ENCODE assay signal across 21 cellular contexts in genomic region chr10:21668831-21669230, GRCh38.
"Had no signal": no experiment of that assay in that cellular context is flagged by ENCODE, and none has a peak within 500 bp of the region (broad histone marks: within the 10 kb centered on the region; RNA-seq: fewer than 3 reads in every experiment).

No MANE protein-coding gene starts in this region.

- H3K27me3 ChIP-seq: brain microvascular endothelial cell, gastroesophageal sphincter, ovary, transverse colon had no signal

- H3K4me3 Mint-ChIP-seq: activated CD4-positive, alpha-beta memory T cell treated with anti-CD3 and anti-CD28 coated beads, Interleukin-2, amount 10 ng/mL, durations not matched to agents 7 days and 5 days; activated CD4-positive, alpha-beta T cell treated with anti-CD3 and anti-CD28 coated beads, Interleukin-2, amount 10 ng/mL, durations not matched to agents 24 days and 14 days; activated T-cell treated with anti-CD3 and anti-CD28 coated beads, Interleukin-2, amount 50 U/mL, for 72 hours; central memory CD8-positive, alpha-beta T cell; natural killer cell treated with Interleukin-12 subunit alpha and Interleukin-12 subunit beta and Interleukin-15 and Interleukin-18, amount 100 ng/mL, for 72 hours; stimulated activated naive B cell treated with anti-CD40 and anti-IgM and Interleukin-4, amounts not matched to agents 10 μg/mL and 1 μg/mL and 100 μg/mL, for 72 hours had no signal

- ATAC-seq: activated T-cell treated with anti-CD3 and anti-CD28 coated beads, Interleukin-2, amount 50 U/mL, for 72 hours; gastroesophageal sphincter; natural killer cell treated with Interleukin-12 subunit alpha and Interleukin-12 subunit beta and Interleukin-15 and Interleukin-18, amount 100 ng/mL, for 72 hours; stimulated activated naive B cell treated with anti-CD40 and anti-IgM and Interleukin-4, amounts not matched to agents 10 μg/mL and 1 μg/mL and 100 μg/mL, for 72 hours had no signal

- H3K27ac ChIP-seq: brain microvascular endothelial cell, coronary artery, gastroesophageal sphincter, ovary, prostate gland, transverse colon had no signal

- H3K4me3 ChIP-seq: coronary artery, gastroesophageal sphincter, ovary, prostate gland, transverse colon had no signal

- H3K27ac Mint-ChIP-seq: activated CD4-positive, alpha-beta memory T cell treated with anti-CD3 and anti-CD28 coated beads, Interleukin-2, amount 10 ng/mL, durations not matched to agents 7 days and 5 days; activated CD4-positive, alpha-beta T cell treated with anti-CD3 and anti-CD28 coated beads, Interleukin-2, amount 10 ng/mL, durations not matched to agents 24 days and 14 days; natural killer cell treated with Interleukin-12 subunit alpha and Interleukin-12 subunit beta and Interleukin-15 and Interleukin-18, amount 100 ng/mL, for 72 hours; stimulated activated naive B cell treated with anti-CD40 and anti-IgM and Interleukin-4, amounts not matched to agents 10 μg/mL and 1 μg/mL and 100 μg/mL, for 72 hours had no signal

- H3K27me3 Mint-ChIP-seq: activated CD4-positive, alpha-beta memory T cell treated with anti-CD3 and anti-CD28 coated beads, Interleukin-2, amount 10 ng/mL, durations not matched to agents 7 days and 5 days; activated CD4-positive, alpha-beta T cell treated with anti-CD3 and anti-CD28 coated beads, Interleukin-2, amount 10 ng/mL, durations not matched to agents 24 days and 14 days; central memory CD8-positive, alpha-beta T cell; natural killer cell treated with Interleukin-12 subunit alpha and Interleukin-12 subunit beta and Interleukin-15 and Interleukin-18, amount 100 ng/mL, for 72 hours; stimulated activated naive B cell treated with anti-CD40 and anti-IgM and Interleukin-4, amounts not matched to agents 10 μg/mL and 1 μg/mL and 100 μg/mL, for 72 hours had no signal

- H3K9me3 Mint-ChIP-seq: activated CD4-positive, alpha-beta memory T cell treated with anti-CD3 and anti-CD28 coated beads, Interleukin-2, amount 10 ng/mL, durations not matched to agents 7 days and 5 days; activated CD4-positive, alpha-beta T cell treated with anti-CD3 and anti-CD28 coated beads, Interleukin-2, amount 10 ng/mL, durations not matched to agents 24 days and 14 days; activated T-cell treated with anti-CD3 and anti-CD28 coated beads, Interleukin-2, amount 50 U/mL, for 72 hours; central memory CD8-positive, alpha-beta T cell; natural killer cell treated with Interleukin-12 subunit alpha and Interleukin-12 subunit beta and Interleukin-15 and Interleukin-18, amount 100 ng/mL, for 72 hours; stimulated activated naive B cell treated with anti-CD40 and anti-IgM and Interleukin-4, amounts not matched to agents 10 μg/mL and 1 μg/mL and 100 μg/mL, for 72 hours had no signal

- H3K4me1 ChIP-seq: prostate gland had no signal

- DNase-seq: activated CD4-positive, alpha-beta memory T cell treated with anti-CD3 and anti-CD28 coated beads, Interleukin-2, amount 10 ng/mL, durations not matched to agents 7 days and 5 days; activated CD4-positive, alpha-beta T cell treated with anti-CD3 and anti-CD28 coated beads, Interleukin-2, amount 10 ng/mL, durations not matched to agents 24 days and 14 days; activated effector memory CD4-positive, alpha-beta T cell treated with anti-CD3 and anti-CD28 coated beads, Interleukin-2, amount 50 U/mL, for 16 hours; activated naive CD4-positive, alpha-beta T cell treated with anti-CD3 and anti-CD28 coated beads, Interleukin-2, amount 50 U/mL, for 16 hours; activated T-cell treated with anti-CD3 and anti-CD28 coated beads, Interleukin-2, amount 50 U/mL, for 72 hours; aorta; brain microvascular endothelial cell; head of caudate nucleus; hypothalamus; ovary; stimulated activated CD4-positive, alpha-beta T cell treated with anti-CD3 and anti-CD28 coated beads, Interleukin-2, amount 100 ng/mL, for 48 hours; stimulated activated CD8-positive, alpha-beta memory T cell treated with anti-CD3 and anti-CD28 coated beads, Interleukin-4, amount 100 ng/mL, for 48 hours; stimulated activated naive B cell treated with anti-CD40 and anti-IgM and Interleukin-4, amounts not matched to agents 10 μg/mL and 1 μg/mL and 100 μg/mL, for 72 hours; transverse colon had no signal

- H3K36me3 ChIP-seq: ovary, prostate gland had no signal

- FAIRE-seq: islet of Langerhans, urothelium cell line had no signal

- H3K9me3 ChIP-seq: gastroesophageal sphincter, ovary, prostate gland, transverse colon had no signal
